ENCODE assay signal across 8 cellular contexts in the genomic region with DNA sequence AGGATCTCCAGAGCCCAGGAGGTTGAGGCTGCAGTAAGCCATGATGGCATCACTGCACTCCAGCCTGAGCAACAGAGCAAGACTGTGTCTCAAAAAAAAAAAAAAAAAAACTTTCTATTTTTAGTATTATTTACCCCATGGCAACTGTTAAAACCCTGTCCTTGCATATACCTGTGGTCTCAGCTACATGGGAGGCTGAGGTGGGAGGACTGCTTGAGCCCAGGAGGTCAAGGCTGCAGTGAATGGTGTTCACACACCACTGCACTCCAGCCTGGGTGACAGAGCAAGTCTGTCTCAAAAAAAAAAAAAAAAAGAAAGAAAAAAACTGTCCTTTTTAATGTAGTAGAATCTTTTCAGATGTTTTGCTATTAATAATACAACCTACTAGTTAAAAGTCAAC. TPM values are rescaled to one million over a fixed set of nuclear protein-coding genes. Genes with fewer than 3 reads are reported as not detected.
DNase-seq lines count a peak whose midpoint lies in the region; ATAC-seq, FAIRE-seq and TF ChIP-seq lines count a peak whose summit lies in the region.
"Not testable (repeated sequence)": the region's sequence is repeated elsewhere in the genome, so short reads cannot be mapped to it uniquely, and the experiment has no call there.

No MANE protein-coding gene starts in this region.

- peak; percentile 75 for FAIRE-seq in GM19239 (lab: Jason Lieb, UNC)
- FAIRE-seq in GM12878 (lab: Jason Lieb, UNC): not testable (repeated sequence)

- not testable (repeated sequence) for H3K27ac Mint-ChIP-seq in activated CD4-positive, alpha-beta T cell treated with anti-CD3 and anti-CD28 coated beads, Interleukin-2, amount 10 ng/mL, durations not matched to agents 24 days and 14 days
- peak overlapping the region; percentile 50 for H3K27ac Mint-ChIP-seq in stimulated activated effector memory CD8-positive, alpha-beta T cell treated with anti-CD3 and anti-CD28 coated beads, Interleukin-12 subunit alpha, Interleukin-12 subunit beta, amount 100 ng/mL, for 72 hours

- TF ChIP-seq CTCF in DND-41 (IDR thresholded peaks at IDR 0.05; ENCODE audit: borderline replicate concordance, extremely low read depth, low read length, poor library complexity, severe bottlenecking); Loucy (conservative IDR thresholded peaks at IDR 0.05; ENCODE audit: low read length); GM12878 (IDR thresholded peaks at IDR 0.05 in 2 of 3, conservative IDR thresholded peaks at IDR 0.05 in 1 of 3; ENCODE audit: control insufficient read depth in 2 of 3, extremely low read depth in 1 of 3, insufficient read depth in 1 of 3, low read depth in 3 of 3, low read length in 3 of 3): not testable (repeated sequence)

- H3K27me3 ChIP-seq in DND-41 (ENCODE audit: insufficient read depth, low read length, poor library complexity); Loucy (ENCODE audit: insufficient read depth, low read length, poor library complexity, severe bottlenecking); GM12878 (replicated peaks in 1 of 2; ENCODE audit: control insufficient read depth in 2 of 2, insufficient read depth in 2 of 2, low read length in 1 of 2); mesendoderm (ENCODE audit: insufficient read depth, low read length, poor library complexity): not testable (repeated sequence)

- H3K4me3 ChIP-seq in DND-41 (ENCODE audit: low read depth in 1 of 2, low read length in 2 of 2); mesendoderm (ENCODE audit: low read length): not testable (repeated sequence)
- peak overlapping the region; percentile 96 for H3K4me3 ChIP-seq in Loucy (ENCODE audit: low read length, poor library complexity, severe bottlenecking)
- H3K4me3 ChIP-seq in GM12878: peak overlapping the region; percentile 91; the same call in 1 of the 2 replicates

- SMC1A ChIA-PET in GM12878 (lab: Charles Lee; ENCODE audit: uncharacterized antibody, unreplicated experiment): interaction anchor here (0.6 to 2.9 kb wide), 20 partner anchors 8 to 297 kb away, joined by 3 to 20 read pairs (median 5); partner anchors contain the start of gene YME1L1

- not testable (repeated sequence) for H2BK5ac ChIP-seq in mesendoderm (ENCODE audit: low read length)

- H3K9me3 ChIP-seq in DND-41 (ENCODE audit: insufficient read depth, low read length, severe bottlenecking); Loucy (ENCODE audit: insufficient read depth, low read depth, low read length); GM12878 (replicated peaks; ENCODE audit: control insufficient read depth, insufficient read depth, low read length): not testable (repeated sequence)

- not testable (repeated sequence) for DNase-seq in DND-41; GM19239 (ENCODE audit: insufficient read length, low spot score); activated CD4-positive, alpha-beta T cell treated with anti-CD3 and anti-CD28 coated beads, Interleukin-2, amount 10 ng/mL, durations not matched to agents 24 days and 14 days; GM12878 (ENCODE audit: low read depth, low spot score); mesendoderm; stimulated activated effector memory CD8-positive, alpha-beta T cell treated with anti-CD3 and anti-CD28 coated beads, Interleukin-12 subunit alpha, Interleukin-12 subunit beta, amount 100 ng/mL, for 72 hours (ENCODE audit: low spot score in 2 of 2)

- H4K20me1 ChIP-seq in DND-41 (ENCODE audit: insufficient read depth, low read length) (peaks cover 43% of the 10 kb centered on the region), Loucy (ENCODE audit: insufficient read depth, low read length, poor library complexity, severe bottlenecking) (peaks cover 71% of the 10 kb centered on the region)
- H4K20me1 ChIP-seq in GM12878 (ENCODE audit: control insufficient read depth, insufficient read depth): not testable (repeated sequence)

- in situ Hi-C loops in GM12878 (cut with MboI): loop anchor here (10.0 kb wide), 1 partner anchor 113 kb away; no protein-coding TSS in a partner anchor

- not testable (repeated sequence) for H2BK120ac ChIP-seq in mesendoderm (ENCODE audit: low read depth, low read length)

- H3K27me3 Mint-ChIP-seq in activated CD4-positive, alpha-beta T cell treated with anti-CD3 and anti-CD28 coated beads, Interleukin-2, amount 10 ng/mL, durations not matched to agents 24 days and 14 days: not testable (repeated sequence)

- peaks cover 44% of the 10 kb centered on the region for H3K4me1 Mint-ChIP-seq in activated CD4-positive, alpha-beta T cell treated with anti-CD3 and anti-CD28 coated beads, Interleukin-2, amount 10 ng/mL, durations not matched to agents 24 days and 14 days
- H3K4me1 Mint-ChIP-seq in stimulated activated effector memory CD8-positive, alpha-beta T cell treated with anti-CD3 and anti-CD28 coated beads, Interleukin-12 subunit alpha, Interleukin-12 subunit beta, amount 100 ng/mL, for 72 hours: peaks cover 45% of the 10 kb centered on the region

- intact Hi-C loops in activated CD4-positive, alpha-beta T cell treated with anti-CD3 and anti-CD28 coated beads, Interleukin-2, amount 10 ng/mL, durations not matched to agents 24 days and 14 days (cut with micrococcal nuclease): loop anchor here (5.0 to 10.0 kb wide), 2 partner anchors 35 to 53 kb away; no protein-coding TSS in a partner anchor
- intact Hi-C loops in GM12878 (cut with micrococcal nuclease; ENCODE audit: unreplicated experiment): loop anchor here (5.0 kb wide), 1 partner anchor 100 kb away; no protein-coding TSS in a partner anchor

- H3K4me2 ChIP-seq in DND-41 (ENCODE audit: insufficient read depth, low read length): peak overlapping the region; percentile 88
- peak overlapping the region; percentile 89 for H3K4me2 ChIP-seq in Loucy (ENCODE audit: low read depth, low read length, poor library complexity, severe bottlenecking)
- H3K4me2 ChIP-seq in GM12878 (ENCODE audit: control insufficient read depth, insufficient read depth): peak overlapping the region; percentile 64
- H3K4me2 ChIP-seq in mesendoderm (ENCODE audit: low read length): not testable (repeated sequence)

- not testable (repeated sequence) for H3K79me1 ChIP-seq in mesendoderm (ENCODE audit: low read length)

- H3K4me1 ChIP-seq in DND-41 (ENCODE audit: insufficient read depth, low read length): peaks cover 37% of the 10 kb centered on the region
- peaks cover 47% of the 10 kb centered on the region for H3K4me1 ChIP-seq in Loucy (ENCODE audit: insufficient read depth, low read length, poor library complexity, severe bottlenecking)
- not testable (repeated sequence) for H3K4me1 ChIP-seq in GM12878 (ENCODE audit: control insufficient read depth, insufficient read depth, low read length); mesendoderm (ENCODE audit: control insufficient read depth, low read depth, low read length)

- POLR2A ChIA-PET in GM12878 (lab: Charles Lee): interaction anchor here (0.6 to 2.0 kb wide), 9 partner anchors 13 to 666 kb away, joined by 3 to 14 read pairs (median 4); no protein-coding TSS in a partner anchor

- H3K4ac ChIP-seq in mesendoderm (ENCODE audit: low read depth, low read length): not testable (repeated sequence)

- H2AK5ac ChIP-seq in mesendoderm (ENCODE audit: low read length): not testable (repeated sequence)

- H3K56ac ChIP-seq in mesendoderm (ENCODE audit: low read length): not testable (repeated sequence)

- not testable (repeated sequence) for H3K36me3 ChIP-seq in DND-41 (ENCODE audit: insufficient read depth, low read length); Loucy (ENCODE audit: insufficient read depth, low read length); GM12878 (ENCODE audit: control insufficient read depth in 2 of 2, insufficient read depth in 2 of 2, low read length in 1 of 2); mesendoderm (ENCODE audit: control insufficient read depth, insufficient read depth, low read length)

- not testable (repeated sequence) for H3K9me2 ChIP-seq in Loucy (replicated peaks; ENCODE audit: low read depth, low read length)

- not testable (repeated sequence) for TF ChIP-seq POLR2A in GM12878 (IDR thresholded peaks at IDR 0.05; ENCODE audit: low read depth, low read length)

- H4K8ac ChIP-seq in mesendoderm (ENCODE audit: low read depth, low read length): peak overlapping the region; percentile 86

- H3K36me3 Mint-ChIP-seq in activated CD4-positive, alpha-beta T cell treated with anti-CD3 and anti-CD28 coated beads, Interleukin-2, amount 10 ng/mL, durations not matched to agents 24 days and 14 days (ENCODE audit: low read depth): peaks cover 16% of the 10 kb centered on the region
- H3K36me3 Mint-ChIP-seq in stimulated activated effector memory CD8-positive, alpha-beta T cell treated with anti-CD3 and anti-CD28 coated beads, Interleukin-12 subunit alpha, Interleukin-12 subunit beta, amount 100 ng/mL, for 72 hours: peaks cover 44% of the 10 kb centered on the region

- H3K9me3 Mint-ChIP-seq in activated CD4-positive, alpha-beta T cell treated with anti-CD3 and anti-CD28 coated beads, Interleukin-2, amount 10 ng/mL, durations not matched to agents 24 days and 14 days; stimulated activated effector memory CD8-positive, alpha-beta T cell treated with anti-CD3 and anti-CD28 coated beads, Interleukin-12 subunit alpha, Interleukin-12 subunit beta, amount 100 ng/mL, for 72 hours: not testable (repeated sequence)

- peaks cover 82% of the 10 kb centered on the region for H3K79me2 ChIP-seq in DND-41 (ENCODE audit: insufficient read depth, low read length)
- H3K79me2 ChIP-seq in Loucy (ENCODE audit: insufficient read depth, low read length): peaks cover 74% of the 10 kb centered on the region
- H3K79me2 ChIP-seq in GM12878 (ENCODE audit: control insufficient read depth, insufficient read depth, low read length): peaks cover 81% of the 10 kb centered on the region
- H3K79me2 ChIP-seq in mesendoderm (ENCODE audit: control insufficient read depth, insufficient read depth, low read length): peaks cover 41% of the 10 kb centered on the region

- ATAC-seq in DND-41 (ENCODE audit: insufficient read depth, low read depth); stimulated activated effector memory CD8-positive, alpha-beta T cell treated with anti-CD3 and anti-CD28 coated beads, Interleukin-12 subunit alpha, Interleukin-12 subunit beta, amount 100 ng/mL, for 72 hours: not testable (repeated sequence)
- ATAC-seq in HG02938 (IDR thresholded peaks at IDR 0.05; ENCODE audit: unreplicated experiment) (peak; percentile 2), GM12878 (peak; percentile 16; the same call in 2 of the 3 replicates)

- not testable (repeated sequence) for H3K9ac ChIP-seq in DND-41 (ENCODE audit: low read depth, low read length); GM12878 (ENCODE audit: control insufficient read depth, insufficient read depth, low read length); mesendoderm (ENCODE audit: low read length)
- peak overlapping the region; percentile 88 for H3K9ac ChIP-seq in Loucy (ENCODE audit: low read depth, low read length, poor library complexity, severe bottlenecking)

- H2AFZ ChIP-seq in DND-41 (ENCODE audit: low read depth, low read length); Loucy (ENCODE audit: low read length); GM12878 (ENCODE audit: control insufficient read depth, low read depth, low read length): not testable (repeated sequence)

- not testable (repeated sequence) for TF ChIP-seq RAD21 in GM12878 (IDR thresholded peaks at IDR 0.05; ENCODE audit: insufficient read depth, low read depth, low read length)

- not testable (repeated sequence) for H4K5ac ChIP-seq in mesendoderm (ENCODE audit: low read length)

- H3K4me3 Mint-ChIP-seq in activated CD4-positive, alpha-beta T cell treated with anti-CD3 and anti-CD28 coated beads, Interleukin-2, amount 10 ng/mL, durations not matched to agents 24 days and 14 days: peak overlapping the region; percentile 88
- H3K4me3 Mint-ChIP-seq in stimulated activated effector memory CD8-positive, alpha-beta T cell treated with anti-CD3 and anti-CD28 coated beads, Interleukin-12 subunit alpha, Interleukin-12 subunit beta, amount 100 ng/mL, for 72 hours: peak overlapping the region; percentile 85

- not testable (repeated sequence) for BruUV-seq in GM12878 (replicated peaks; lab: Mats Ljungman, UMichigan)

- H3F3A ChIP-seq in Loucy (ENCODE audit: low read depth): not testable (repeated sequence)

- H3K23ac ChIP-seq in mesendoderm (ENCODE audit: low read length): not testable (repeated sequence)

- not testable (repeated sequence) for TF ChIP-seq EP300 in GM12878 (IDR thresholded peaks at IDR 0.05; ENCODE audit: borderline replicate concordance in 1 of 2, control insufficient read depth in 1 of 2, low read depth in 2 of 2, low read length in 2 of 2)

- 0 out of 2 replicates have a peak overlapping the region, but pooled peaks have one; percentile 55 for H3K27ac ChIP-seq in DND-41 (ENCODE audit: low read length)
- peak overlapping the region; percentile 43; the same call in 1 of the 2 replicates for H3K27ac ChIP-seq in GM12878 (ENCODE audit: control insufficient read depth, insufficient read depth)
- not testable (repeated sequence) for H3K27ac ChIP-seq in mesendoderm (ENCODE audit: low read depth, low read length)

- H3K18ac ChIP-seq in mesendoderm (ENCODE audit: low read length): not testable (repeated sequence)

- RAD21 ChIA-PET in GM12878 (lab: Charles Lee; ENCODE audit: unreplicated experiment): interaction anchor here (0.7 to 2.9 kb wide), 16 partner anchors 14 to 502 kb away, joined by 3 to 27 read pairs (median 4); partner anchors contain the start of gene YME1L1

- CTCF ChIA-PET in GM12878 (lab: Yijun Ruan, JAX): interaction anchor here (0.7 to 2.7 kb wide), 11 partner anchors 24 to 502 kb away, joined by 3 to 10 read pairs (median 4); partner anchors contain the start of gene YME1L1

- not testable (repeated sequence) for H2BK15ac ChIP-seq in mesendoderm (replicated peaks; ENCODE audit: low read depth)

RNA-seq across cellular contexts. Expression of gene ABI1, which starts 3.2 kb away (rescaled TPM):
- total RNA-seq in activated CD4-positive, alpha-beta T cell treated with anti-CD3 and anti-CD28 coated beads, Interleukin-2, amount 10 ng/mL, durations not matched to agents 24 days and 14 days: 54.5 and 55.7 TPM in 2 replicates
- 143 TPM in 2 replicates for total RNA-seq in GM12878 (2013; cell fraction: nucleolus; rRNA removed)
- total RNA-seq in GM12878 (2014; rRNA removed): 51.1 and 60.9 TPM in 2 replicates
- 58.4 and 59.1 TPM in 2 replicates for total RNA-seq in GM12878 (2014; rRNA removed; fragmentation: Illumina TruSeq; extraction: Trizol)
- total RNA-seq in GM12878 (2021): 50.3 and 51.4 TPM in 2 replicates
- 24.0 TPM for polyA plus RNA-seq in GM12878 (2011; ENCODE audit: low read depth)
- polyA plus RNA-seq in GM12878 (2011; rRNA removed): 31.2 and 40.8 TPM in 2 replicates
- polyA plus RNA-seq in GM12878 (2011; cell fraction: cytosol; rRNA removed): 17.5 and 17.8 TPM in 2 replicates
- 23.9 and 24.0 TPM in 2 replicates for polyA plus RNA-seq in GM12878 (2011; cell fraction: nucleus; rRNA removed)
- polyA plus RNA-seq in GM12878 (2012): 41.1 and 45.6 TPM in 2 replicates
- 63.0 and 76.7 TPM in 2 replicates for polyA plus RNA-seq in GM12878 (2014; fragmentation: Illumina TruSeq; extraction: Trizol)
- 10 to 100 TPM; 48.7 to 50.3 TPM for polyA plus RNA-seq in GM12878 (2014; fragmentation: Nextera tagmentation; extraction: Ambion mirVana)
- 35.8 and 40.1 TPM in 2 replicates for polyA plus RNA-seq in GM12878 (2014; rRNA removed)
- polyA plus RNA-seq in GM12878 (2016; fragmentation: Nextera tagmentation; extraction: Ambion mirVana): 10 to 100 TPM; 70.4 to 73.2 TPM
- 26.3 and 27.4 TPM in 2 replicates for polyA minus RNA-seq in GM12878 (2011; rRNA and poly(A)+ RNA removed)
- polyA minus RNA-seq in GM12878 (2011; cell fraction: cytosol; rRNA and poly(A)+ RNA removed): 12.3 and 13.4 TPM in 2 replicates
- 24.5 and 29.0 TPM in 2 replicates for polyA minus RNA-seq in GM12878 (2011; cell fraction: nucleus; rRNA and poly(A)+ RNA removed)
- 24.5 TPM for polyA plus RNA-seq in mesendoderm (2013, experiment 1 of 2)
- 25.7 TPM for polyA plus RNA-seq in mesendoderm (2013, experiment 2 of 2)
